8 cellular contexts compared by ENCODE assay signal in the genomic region with DNA sequence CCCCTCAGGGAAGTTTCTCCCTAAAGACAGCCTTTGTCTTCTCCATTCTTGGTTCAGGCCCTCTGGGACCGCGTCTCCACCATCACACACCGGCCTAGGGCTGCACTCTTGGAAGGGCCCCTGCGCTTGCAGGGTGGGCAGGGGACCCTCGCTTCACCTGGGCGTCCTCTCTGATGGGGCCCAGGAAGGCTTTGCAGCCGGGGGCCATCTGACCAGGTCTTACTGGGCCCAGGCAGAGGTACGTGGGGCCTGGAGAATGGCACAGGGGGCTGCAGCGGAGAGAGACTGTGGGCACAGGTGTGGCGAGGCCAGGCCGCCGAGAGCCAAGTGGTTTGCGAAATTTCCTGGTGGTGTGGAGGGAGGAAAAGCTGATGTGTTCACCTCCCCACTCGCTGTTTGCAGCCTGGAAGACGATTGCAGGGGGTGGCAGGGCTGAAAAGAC. TPM values are rescaled to one million over a fixed set of nuclear protein-coding genes. Genes with fewer than 3 reads are reported as not detected.
DNase-seq lines count a peak whose midpoint lies in the region; ATAC-seq and TF ChIP-seq lines count a peak whose summit lies in the region.

No MANE protein-coding gene starts in this region.

- CTCF ChIA-PET in SK-N-SH (lab: Yijun Ruan, JAX): interaction anchor here (1.4 to 2.8 kb wide), 3 partner anchors 14 to 47 kb away, joined by 3 to 13 read pairs (median 4); no protein-coding TSS in a partner anchor

- no peak for TF ChIP-seq CTCF in SK-N-SH (IDR thresholded peaks at IDR 0.05)

- POLR2A ChIA-PET in SK-N-SH (lab: Yijun Ruan, JAX): interaction anchor here (0.5 kb wide), 1 partner anchor 417 kb away, joined by 3 read pairs; no protein-coding TSS in a partner anchor

- H3K79me2 ChIP-seq in SK-N-SH (ENCODE audit: insufficient read depth): no peaks in the 10 kb centered on the region

- peak overlapping the region; percentile 86; the same call in 1 of the 2 replicates for H3K4me2 ChIP-seq in SK-N-SH

- no peak overlapping the region for H3K9ac ChIP-seq in SK-N-SH
- peak overlapping the region; percentile 89; the same call in 1 of the 2 replicates for H3K9ac ChIP-seq in iPS-20b (ENCODE audit: low read depth, low read length)
- H3K9ac ChIP-seq in subcutaneous abdominal adipose tissue (ENCODE audit: low read length in 5 of 5): peak overlapping the region in 3 of 5 donors; percentile 59 to 79 (median 72)

- H3K4me3 ChIP-seq in SK-N-SH (ENCODE audit: low read depth in 2 of 2, low read length in 1 of 2): peak overlapping the region in 1 of 2 experiments; percentile 55; a peak in 3 of 4 replicates
- peak overlapping the region; percentile 76; the same call in 1 of the 2 replicates for H3K4me3 ChIP-seq in iPS-20b (ENCODE audit: low read length)
- H3K4me3 ChIP-seq in subcutaneous abdominal adipose tissue (ENCODE audit: low read depth in 1 of 5, low read length in 5 of 5): peak overlapping the region; percentile 36 to 71 (median 69)

- DNase-seq in SK-N-SH (no peak), NCI-H1417 treated with DMSO at 0.1 percent for 48 hours (lab: John Stamatoyannopoulos, UW) (no peak)
- DNase-seq in activated effector memory CD4-positive, alpha-beta T cell treated with anti-CD3 and anti-CD28 coated beads, Interleukin-2, amount 50 U/mL, for 16 hours: peak; percentile 55
- no peak for DNase-seq in activated CD4-positive, CD25-positive, alpha-beta regulatory T cell treated with anti-CD3 and anti-CD28 coated beads, Interleukin-2, amount 50 U/mL, for 72 hours

- H3K36me3 ChIP-seq in SK-N-SH (replicated peaks in 1 of 2; ENCODE audit: control insufficient read depth in 1 of 2, insufficient read depth in 2 of 2, low read length in 1 of 2) (no peaks in the 10 kb centered on the region), iPS-20b (ENCODE audit: insufficient read depth, low read depth, low read length) (no peaks in the 10 kb centered on the region), subcutaneous abdominal adipose tissue (ENCODE audit: control insufficient read depth in 5 of 5, insufficient read depth in 5 of 5, low read length in 5 of 5) (no peaks in the 10 kb centered on the region)

- no peak for TF ChIP-seq RAD21 in SK-N-SH (IDR thresholded peaks at IDR 0.05; ENCODE audit: low read length)

- no peaks in the 10 kb centered on the region for H3F3A ChIP-seq in SK-N-SH (replicated peaks; ENCODE audit: insufficient read depth)

- TF ChIP-seq EP300 in SK-N-SH (IDR thresholded peaks at IDR 0.05; ENCODE audit: borderline replicate concordance in 1 of 2, low read depth in 1 of 2, low read length in 1 of 2): no peak

- no peaks in the 10 kb centered on the region for H3K9me3 ChIP-seq in SK-N-SH
- no peaks in the 10 kb centered on the region for H3K9me3 ChIP-seq in iPS-20b (ENCODE audit: insufficient read depth, low read depth, low read length)
- H3K9me3 ChIP-seq in subcutaneous abdominal adipose tissue (ENCODE audit: control insufficient read depth in 5 of 5, low read length in 5 of 5): no peaks in the 10 kb centered on the region

- no peaks in the 10 kb centered on the region for H3K27me3 ChIP-seq in SK-N-SH (ENCODE audit: insufficient read depth)
- no peaks in the 10 kb centered on the region for H3K27me3 ChIP-seq in iPS-20b (ENCODE audit: insufficient read depth, low read length)
- H3K27me3 ChIP-seq in subcutaneous abdominal adipose tissue (ENCODE audit: control insufficient read depth in 5 of 5, insufficient read depth in 4 of 5, low read length in 5 of 5): no peaks in the 10 kb centered on the region

- H2AFZ ChIP-seq in SK-N-SH (ENCODE audit: low read depth): no peak overlapping the region

- ATAC-seq in SK-N-SH treated with all-trans-retinoic acid at 6 μM for 48 hours (no peak), HG02884 (IDR thresholded peaks at IDR 0.05; ENCODE audit: unreplicated experiment) (no peak)

- H3K4me1 ChIP-seq in SK-N-SH (ENCODE audit: control insufficient read depth in 1 of 2, insufficient read depth in 2 of 2, low read depth in 1 of 2, low read length in 1 of 2): peaks cover 0 to 12% of the 10 kb centered on the region in 2 experiments; a peak in 1 of 4 replicates
- H3K4me1 ChIP-seq in iPS-20b (ENCODE audit: insufficient read depth, low read length): peaks cover 7% of the 10 kb centered on the region
- H3K4me1 ChIP-seq in subcutaneous abdominal adipose tissue (ENCODE audit: control insufficient read depth in 5 of 5, insufficient read depth in 5 of 5, low read length in 5 of 5): peaks cover 3 to 39% (median 26%) of the 10 kb centered on the region in 5 donors

- no peaks in the 10 kb centered on the region for H4K20me1 ChIP-seq in SK-N-SH (ENCODE audit: insufficient read depth)

- no peaks in the 10 kb centered on the region for H3K9me2 ChIP-seq in SK-N-SH

- 92% methylated on average over 13 of the region's 15 CpGs for WGBS in SK-N-SH (ENCODE audit: low lambda C conversion rate)

- no peak overlapping the region for H3K27ac ChIP-seq in SK-N-SH (ENCODE audit: low read depth in 2 of 2, low read length in 1 of 2)
- H3K27ac ChIP-seq in iPS-20b (ENCODE audit: low read length): no peak overlapping the region
- peak overlapping the region; percentile 65 for H3K27ac ChIP-seq in subcutaneous abdominal adipose tissue (ENCODE audit: low read depth, low read length)

TF ChIP-seq in SK-N-SH, 30 proteins besides CTCF, POLR2A, EP300 and RAD21:
- TF ChIP-seq POLR2AphosphoS5 (IDR thresholded peaks at IDR 0.05; ENCODE audit: low read depth, low read length): no peak
- TF ChIP-seq TEAD4 (IDR thresholded peaks at IDR 0.05; ENCODE audit: borderline replicate concordance, insufficient read depth): no peak
- no peak for TF ChIP-seq RCOR1 (IDR thresholded peaks at IDR 0.05; ENCODE audit: low read length)
- TF ChIP-seq TCF12 (IDR thresholded peaks at IDR 0.05): no peak
- TF ChIP-seq YY1 (IDR thresholded peaks at IDR 0.05; ENCODE audit: low read depth): no peak
- TF ChIP-seq, protein P1, sequence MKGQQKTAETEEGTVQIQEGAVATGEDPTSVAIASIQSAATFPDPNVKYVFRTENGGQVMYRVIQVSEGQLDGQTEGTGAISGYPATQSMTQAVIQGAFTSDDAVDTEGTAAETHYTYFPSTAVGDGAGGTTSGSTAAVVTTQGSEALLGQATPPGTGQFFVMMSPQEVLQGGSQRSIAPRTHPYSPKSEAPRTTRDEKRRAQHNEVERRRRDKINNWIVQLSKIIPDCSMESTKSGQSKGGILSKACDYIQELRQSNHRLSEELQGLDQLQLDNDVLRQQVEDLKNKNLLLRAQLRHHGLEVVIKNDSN (IDR thresholded peaks at IDR 0.05; ENCODE audit: borderline replicate concordance, low read depth): no peak
- no peak for TF ChIP-seq GABPA (IDR thresholded peaks at IDR 0.05; ENCODE audit: low read depth)
TF ChIP-seq in SK-N-SH: peak in this region for 0.

TF ChIP-seq in SK-N-SH treated with all-trans-retinoic acid at 6 μM for 48 hours, 23 proteins besides CTCF, POLR2A, EP300 and RAD21:
- TF ChIP-seq, protein P2, sequence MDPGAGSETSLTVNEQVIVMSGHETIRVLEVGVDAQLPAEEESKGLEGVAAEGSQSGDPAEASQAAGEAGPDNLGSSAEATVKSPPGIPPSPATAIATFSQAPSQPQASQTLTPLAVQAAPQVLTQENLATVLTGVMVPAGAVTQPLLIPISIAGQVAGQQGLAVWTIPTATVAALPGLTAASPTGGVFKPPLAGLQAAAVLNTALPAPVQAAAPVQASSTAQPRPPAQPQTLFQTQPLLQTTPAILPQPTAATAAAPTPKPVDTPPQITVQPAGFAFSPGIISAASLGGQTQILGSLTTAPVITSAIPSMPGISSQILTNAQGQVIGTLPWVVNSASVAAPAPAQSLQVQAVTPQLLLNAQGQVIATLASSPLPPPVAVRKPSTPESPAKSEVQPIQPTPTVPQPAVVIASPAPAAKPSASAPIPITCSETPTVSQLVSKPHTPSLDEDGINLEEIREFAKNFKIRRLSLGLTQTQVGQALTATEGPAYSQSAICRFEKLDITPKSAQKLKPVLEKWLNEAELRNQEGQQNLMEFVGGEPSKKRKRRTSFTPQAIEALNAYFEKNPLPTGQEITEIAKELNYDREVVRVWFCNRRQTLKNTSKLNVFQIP (CRISPR knock-in tag; IDR thresholded peaks at IDR 0.05; ENCODE audit: borderline replicate concordance, low read depth): no peak
- TF ChIP-seq OSR1 (CRISPR knock-in tag; IDR thresholded peaks at IDR 0.05): no peak
- TF ChIP-seq CSDC2 (CRISPR knock-in tag; IDR thresholded peaks at IDR 0.05): no peak
- TF ChIP-seq, protein P3, sequence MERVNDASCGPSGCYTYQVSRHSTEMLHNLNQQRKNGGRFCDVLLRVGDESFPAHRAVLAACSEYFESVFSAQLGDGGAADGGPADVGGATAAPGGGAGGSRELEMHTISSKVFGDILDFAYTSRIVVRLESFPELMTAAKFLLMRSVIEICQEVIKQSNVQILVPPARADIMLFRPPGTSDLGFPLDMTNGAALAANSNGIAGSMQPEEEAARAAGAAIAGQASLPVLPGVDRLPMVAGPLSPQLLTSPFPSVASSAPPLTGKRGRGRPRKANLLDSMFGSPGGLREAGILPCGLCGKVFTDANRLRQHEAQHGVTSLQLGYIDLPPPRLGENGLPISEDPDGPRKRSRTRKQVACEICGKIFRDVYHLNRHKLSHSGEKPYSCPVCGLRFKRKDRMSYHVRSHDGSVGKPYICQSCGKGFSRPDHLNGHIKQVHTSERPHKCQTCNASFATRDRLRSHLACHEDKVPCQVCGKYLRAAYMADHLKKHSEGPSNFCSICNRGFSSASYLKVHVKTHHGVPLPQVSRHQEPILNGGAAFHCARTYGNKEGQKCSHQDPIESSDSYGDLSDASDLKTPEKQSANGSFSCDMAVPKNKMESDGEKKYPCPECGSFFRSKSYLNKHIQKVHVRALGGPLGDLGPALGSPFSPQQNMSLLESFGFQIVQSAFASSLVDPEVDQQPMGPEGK (CRISPR knock-in tag; IDR thresholded peaks at IDR 0.05; ENCODE audit: borderline replicate concordance): no peak
- TF ChIP-seq BACH2 (CRISPR knock-in tag; IDR thresholded peaks at IDR 0.05; ENCODE audit: borderline replicate concordance): no peak
- TF ChIP-seq, protein P4, sequence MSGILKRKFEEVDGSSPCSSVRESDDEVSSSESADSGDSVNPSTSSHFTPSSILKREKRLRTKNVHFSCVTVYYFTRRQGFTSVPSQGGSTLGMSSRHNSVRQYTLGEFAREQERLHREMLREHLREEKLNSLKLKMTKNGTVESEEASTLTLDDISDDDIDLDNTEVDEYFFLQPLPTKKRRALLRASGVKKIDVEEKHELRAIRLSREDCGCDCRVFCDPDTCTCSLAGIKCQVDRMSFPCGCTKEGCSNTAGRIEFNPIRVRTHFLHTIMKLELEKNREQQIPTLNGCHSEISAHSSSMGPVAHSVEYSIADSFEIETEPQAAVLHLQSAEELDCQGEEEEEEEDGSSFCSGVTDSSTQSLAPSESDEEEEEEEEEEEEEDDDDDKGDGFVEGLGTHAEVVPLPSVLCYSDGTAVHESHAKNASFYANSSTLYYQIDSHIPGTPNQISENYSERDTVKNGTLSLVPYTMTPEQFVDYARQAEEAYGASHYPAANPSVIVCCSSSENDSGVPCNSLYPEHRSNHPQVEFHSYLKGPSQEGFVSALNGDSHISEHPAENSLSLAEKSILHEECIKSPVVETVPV (CRISPR knock-in tag; IDR thresholded peaks at IDR 0.05): no peak

RNA-seq across cellular contexts. Expression of a gene that starts 44.4 kb away (rescaled TPM):
- polyA plus RNA-seq in SK-N-SH (2012; rRNA removed): not detected in 2 replicates
- not detected in 2 replicates for polyA plus RNA-seq in SK-N-SH (2012; cell fraction: cytosol; rRNA removed)
- not detected in 2 replicates for polyA plus RNA-seq in SK-N-SH (2012; cell fraction: nucleus; rRNA removed)
